Comparison of ENCODE assay signal across 17 cellular contexts in genomic region chr20:40942775-40943174, GRCh38.
DNase-seq lines count a peak whose midpoint lies in the region; ATAC-seq and TF ChIP-seq lines count a peak whose summit lies in the region.
"Had no signal": no experiment of that assay in that cellular context is flagged by ENCODE, and none has a peak within 500 bp of the region (broad histone marks: within the 10 kb centered on the region; RNA-seq: fewer than 3 reads in every experiment).

No MANE protein-coding gene starts in this region.

- H3K4me1 ChIP-seq in mammary epithelial cell (ENCODE audit: insufficient read depth, low read length) (no peaks in the 10 kb centered on the region), trophoblast cell (ENCODE audit: control insufficient read depth in 1 of 2, insufficient read depth in 2 of 2, low read length in 2 of 2) (no peaks in the 10 kb centered on the region)
- H3K4me1 ChIP-seq: SJSA1 had no signal

- H3K4me3 Mint-ChIP-seq in MCF 10A (ENCODE audit: unreplicated experiment), result no peak overlapping the region

- no peaks in the 10 kb centered on the region for H3K79me2 ChIP-seq in mammary epithelial cell (ENCODE audit: insufficient read depth, low read length)
- no peaks in the 10 kb centered on the region for H3K79me2 ChIP-seq in trophoblast cell (ENCODE audit: control insufficient read depth, insufficient read depth, low read length, poor library complexity)

- H2BK5ac ChIP-seq in trophoblast cell (ENCODE audit: low read depth, low read length, poor library complexity), result no peak overlapping the region

- no peaks in the 10 kb centered on the region for H4K20me1 ChIP-seq in mammary epithelial cell (ENCODE audit: insufficient read depth, low read length)

- no peak overlapping the region for H4K8ac ChIP-seq in trophoblast cell (ENCODE audit: low read depth, low read length)

- no peak overlapping the region for H2BK12ac ChIP-seq in trophoblast cell (ENCODE audit: low read length)

- no peak overlapping the region for H3K18ac ChIP-seq in trophoblast cell (ENCODE audit: low read length)

- H2BK120ac ChIP-seq in trophoblast cell (ENCODE audit: insufficient read depth, low read length, poor library complexity), result no peak overlapping the region

- no peaks in the 10 kb centered on the region for H3K36me3 Mint-ChIP-seq in MCF 10A (ENCODE audit: insufficient read depth, unreplicated experiment)

- H3K27me3 Mint-ChIP-seq in MCF 10A (ENCODE audit: insufficient read depth, unreplicated experiment), result no peaks in the 10 kb centered on the region

- H3K23ac ChIP-seq in trophoblast cell (ENCODE audit: low read length), result no peak overlapping the region

- H3K9ac ChIP-seq in mammary epithelial cell (ENCODE audit: insufficient read depth, low read length) (no peak overlapping the region), trophoblast cell (ENCODE audit: low read length) (no peak overlapping the region)

- no peak overlapping the region for H4K12ac ChIP-seq in trophoblast cell (ENCODE audit: low read depth, low read length)

- H3K4me2 ChIP-seq in mammary epithelial cell (ENCODE audit: insufficient read depth, low read depth, low read length), result no peak overlapping the region
- H3K4me2 ChIP-seq in trophoblast cell (ENCODE audit: low read length), result no peak overlapping the region
- H3K4me2 ChIP-seq: PC-9 had no signal

- H3K27me3 ChIP-seq in mammary epithelial cell (ENCODE audit: insufficient read depth, low read length) (peaks cover 2% of the 10 kb centered on the region), trophoblast cell (ENCODE audit: insufficient read depth, low read length) (no peaks in the 10 kb centered on the region)
- H3K27me3 ChIP-seq: SJSA1 had no signal

- CTCF ChIA-PET in mammary epithelial cell (lab: Charles Lee; ENCODE audit: low non-redundant PET), result no interaction called here
- CTCF ChIA-PET in MCF 10A (lab: Yijun Ruan, JAX), result interaction anchor here (1.0 to 1.1 kb wide), 2 partner anchors 19 to 27 kb away, joined by 3 read pairs; no protein-coding TSS in a partner anchor
- CTCF ChIA-PET in RWPE1 (lab: Yijun Ruan, JAX), result interaction anchor here (1.5 kb wide), 1 partner anchor 26 kb away, joined by 5 read pairs; no protein-coding TSS in a partner anchor

- DNase-seq in mammary epithelial cell, result peak; percentile 24
- no peak for DNase-seq in MCF 10A (ENCODE audit: unreplicated experiment)
- peak; percentile 71 for DNase-seq in M059J (ENCODE audit: low read depth)
- DNase-seq in RWPE1 (ENCODE audit: low spot score), result peak; percentile 48
- peak; percentile 44 to 52 for DNase-seq in trophoblast cell
- no peak for DNase-seq in iPS-NIHi11 (ENCODE audit: low spot score)
- DNase-seq: 8988T, NCI-H1694 treated with DMSO at 0.1 percent for 48 hours, NCI-H2081 treated with DMSO at 0.1 percent for 48 hours, NCI-H2171 treated with DMSO at 0.1 percent for 48 hours, NCI-H524 treated with DMSO at 0.1 percent for 48 hours, T-helper 1 cell had no signal

- ATAC-seq in GM19035 (IDR thresholded peaks at IDR 0.05; ENCODE audit: unreplicated experiment) (no peak), HG03378 (IDR thresholded peaks at IDR 0.05; ENCODE audit: unreplicated experiment) (no peak)

- H3K9me3 ChIP-seq in mammary epithelial cell (replicated peaks; ENCODE audit: insufficient read depth, low read length) (no peaks in the 10 kb centered on the region), trophoblast cell (ENCODE audit: insufficient read depth, low read depth, low read length) (no peaks in the 10 kb centered on the region)
- H3K9me3 ChIP-seq: SJSA1 had no signal

- no peak overlapping the region for H4K91ac ChIP-seq in trophoblast cell (ENCODE audit: low read depth, low read length)

- H2AFZ ChIP-seq in mammary epithelial cell (ENCODE audit: low read depth, low read length), result no peak overlapping the region
- no peak overlapping the region for H2AFZ ChIP-seq in trophoblast cell (ENCODE audit: insufficient read depth, low read length, poor library complexity)
- H2AFZ ChIP-seq: PC-9 had no signal

- H3K27ac Mint-ChIP-seq in MCF 10A (ENCODE audit: low read depth, unreplicated experiment), result no peak overlapping the region

- H3K4me1 Mint-ChIP-seq in MCF 10A (ENCODE audit: insufficient read depth, unreplicated experiment), result peaks cover 6% of the 10 kb centered on the region

- H3K27ac ChIP-seq in mammary epithelial cell (ENCODE audit: insufficient read depth, low read depth, low read length) (no peak overlapping the region), RWPE1 (no peak overlapping the region), trophoblast cell (ENCODE audit: low read depth, low read length) (no peak overlapping the region)
- H3K27ac ChIP-seq: PC-9, SJSA1 had no signal

- H2AK5ac ChIP-seq in trophoblast cell (ENCODE audit: low read length), result no peak overlapping the region

- H3K9me3 Mint-ChIP-seq in MCF 10A (ENCODE audit: unreplicated experiment), result no peaks in the 10 kb centered on the region

- H3K79me1 ChIP-seq in trophoblast cell (ENCODE audit: low read length), result no peaks in the 10 kb centered on the region

- WGBS in mammary epithelial cell (ENCODE audit: low coverage, missing lambda C conversion rate), result 79% methylated on average over 6 of the region's 6 CpGs
- no CpG with 5 or more reads among the region's 6 CpGs for WGBS in trophoblast cell (ENCODE audit: extremely low coverage, insufficient coverage, insufficient read length)

- no peak overlapping the region for H3K4ac ChIP-seq in trophoblast cell (ENCODE audit: low read depth, low read length)

- no peak for TF ChIP-seq CTCF in mammary epithelial cell (conservative IDR thresholded peaks at IDR 0.05 in 1 of 2, IDR thresholded peaks at IDR 0.05 in 1 of 2; ENCODE audit: extremely low read depth in 1 of 2, insufficient read depth in 1 of 2, low read depth in 1 of 2, low read length in 2 of 2)
- TF ChIP-seq CTCF in MCF 10A (IDR thresholded peaks at IDR 0.05; ENCODE audit: unreplicated experiment), result no peak
- no peak for TF ChIP-seq CTCF in RWPE1 (conservative IDR thresholded peaks at IDR 0.05; ENCODE audit: low read depth)

- BruUV-seq in mammary epithelial cell (replicated peaks; lab: Mats Ljungman, UMichigan), result no TSS peak
- BruUV-seq in MCF 10A (replicated peaks; lab: Mats Ljungman, UMichigan), result no TSS peak

- in situ Hi-C loops in mammary epithelial cell (cut with MboI; ENCODE audit: low sequenced_read_pairs in 2 of 2), result loop anchor here (10.0 to 25.0 kb wide), 3 partner anchors 198 to 1655 kb away; no protein-coding TSS in a partner anchor

- H3K36me3 ChIP-seq in mammary epithelial cell (ENCODE audit: insufficient read depth, low read length) (no peaks in the 10 kb centered on the region), trophoblast cell (ENCODE audit: control insufficient read depth in 1 of 2, insufficient read depth in 2 of 2, low read length in 2 of 2) (no peaks in the 10 kb centered on the region)
- H3K36me3 ChIP-seq: SJSA1 had no signal

- intact Hi-C loops in mammary epithelial cell (cut with micrococcal nuclease) (no loop called here), MCF 10A (cut with micrococcal nuclease) (no loop called here)

- dilution Hi-C loops in mammary epithelial cell (cut with HindIII; ENCODE audit: low sequenced_read_pairs), result no loop called here

- POLR2A ChIA-PET in MCF 10A (lab: Yijun Ruan, JAX), result interaction anchor here (0.6 to 0.7 kb wide), 2 partner anchors 19 to 95 kb away, joined by 3 read pairs; no protein-coding TSS in a partner anchor
- POLR2A ChIA-PET in RWPE1 (lab: Yijun Ruan, JAX; ENCODE audit: low non-redundant PET), result no interaction called here

- H3K4me3 ChIP-seq in mammary epithelial cell (replicated peaks in 1 of 3; ENCODE audit: insufficient read depth in 1 of 3, low read depth in 2 of 3, low read length in 3 of 3) (no peak overlapping the region), trophoblast cell (ENCODE audit: low read depth, low read length) (no peak overlapping the region)
- H3K4me3 ChIP-seq: GM12878, PC-9, SJSA1 had no signal

- no peak overlapping the region for H3K14ac ChIP-seq in trophoblast cell (ENCODE audit: low read length)

Comparison
In these comparisons a context has a peak if more than half of its experiments do, and no peak if none do; other contexts are left out.
1. DNase-seq: peak in mammary epithelial cell (single experiment), M059J (single experiment), RWPE1 (single experiment) and trophoblast cell (2 of 2); none in MCF 10A (single experiment) and iPS-NIHi11 (single experiment).